ENCODE assay signal across 13 cellular contexts in genomic region chr1:157849229-157849875, GRCh38. TPM values are rescaled to one million over a fixed set of nuclear protein-coding genes. Genes with fewer than 3 reads are reported as not detected.
DNase-seq lines count a peak whose midpoint lies in the region; ATAC-seq and TF ChIP-seq lines count a peak whose summit lies in the region.
"Had no signal": no experiment of that assay in that cellular context is flagged by ENCODE, and none has a peak within 500 bp of the region (broad histone marks: within the 10 kb centered on the region; RNA-seq: fewer than 3 reads in every experiment).

No MANE protein-coding gene starts in this region.

- peak overlapping the region; percentile 71 for H3K4me2 ChIP-seq in MM.1S (ENCODE audit: low read depth, low read length)

- no peaks in the 10 kb centered on the region for H4K20me1 ChIP-seq in MM.1S (ENCODE audit: insufficient read depth, low read length)

- CTCF ChIA-PET in A673 (lab: Charles Lee), result no interaction called here

- H3K27me3 Mint-ChIP-seq in naive B cell, result no peaks in the 10 kb centered on the region

- no peak for TF ChIP-seq CTCF in MM.1S (IDR thresholded peaks at IDR 0.05; ENCODE audit: low read length)
- TF ChIP-seq CTCF in A673 (conservative IDR thresholded peaks at IDR 0.05; ENCODE audit: low read depth, low read length), result no peak

- no TSS peak for BruUV-seq in A673 (replicated peaks; lab: Mats Ljungman, UMichigan)

- H3K4me3 ChIP-seq in MM.1S (ENCODE audit: low read length) (peak overlapping the region; percentile 22), A673 (ENCODE audit: low read depth, low read length, poor library complexity, severe bottlenecking) (no peak overlapping the region)
- H3K4me3 ChIP-seq: gastrocnemius medialis had no signal

- ATAC-seq in GM18868 (IDR thresholded peaks at IDR 0.05; ENCODE audit: unreplicated experiment), result peak; percentile 83
- peak; percentile 72 for ATAC-seq in HG02588 (IDR thresholded peaks at IDR 0.05; ENCODE audit: unreplicated experiment)
- peak; percentile 95 to 97 for ATAC-seq in naive B cell (ENCODE audit: low read depth in 2 of 2)
- ATAC-seq: gastrocnemius medialis; stimulated activated naive CD8-positive, alpha-beta T cell treated with anti-CD3 and anti-CD28 coated beads, Interleukin-15, amount 100 ng/mL, for 72 hours had no signal

- H3K4me1 ChIP-seq in MM.1S (ENCODE audit: low read length), result peaks cover 27% of the 10 kb centered on the region
- H3K4me1 ChIP-seq in A673 (ENCODE audit: insufficient read depth, low read length, poor library complexity, severe bottlenecking), result no peaks in the 10 kb centered on the region
- H3K4me1 ChIP-seq: gastrocnemius medialis had no signal

- no peaks in the 10 kb centered on the region for H3K9me2 ChIP-seq in MM.1S (replicated peaks; ENCODE audit: insufficient read depth, low read length)

- POLR2A ChIA-PET in A673 (lab: Charles Lee; ENCODE audit: low non-redundant PET), result no interaction called here

- H3K27ac ChIP-seq in MM.1S (ENCODE audit: low read length) (peak overlapping the region; percentile 72), A673 (ENCODE audit: low read depth, low read length, poor library complexity, severe bottlenecking) (no peak overlapping the region)
- H3K27ac ChIP-seq: gastrocnemius medialis had no signal

- no peaks in the 10 kb centered on the region for H3K9me3 ChIP-seq in MM.1S (replicated peaks; ENCODE audit: insufficient read depth, low read length)
- no peaks in the 10 kb centered on the region for H3K9me3 ChIP-seq in A673 (ENCODE audit: low read depth, low read length, poor library complexity, severe bottlenecking)
- H3K9me3 ChIP-seq: gastrocnemius medialis had no signal

- peak overlapping the region; percentile 82 to 97 (median 96) for H3K27ac Mint-ChIP-seq in naive B cell
- H3K27ac Mint-ChIP-seq: mesothelial cell of epicardium; stimulated activated naive CD8-positive, alpha-beta T cell treated with anti-CD3 and anti-CD28 coated beads, Interleukin-15, amount 100 ng/mL, for 72 hours had no signal

- peaks cover 42 to 68% (median 47%) of the 10 kb centered on the region in 3 donors for H3K4me1 Mint-ChIP-seq in naive B cell
- H3K4me1 Mint-ChIP-seq: mesothelial cell of epicardium; stimulated activated naive CD8-positive, alpha-beta T cell treated with anti-CD3 and anti-CD28 coated beads, Interleukin-15, amount 100 ng/mL, for 72 hours had no signal

- H3K36me3 ChIP-seq in MM.1S (replicated peaks; ENCODE audit: insufficient read depth, low read length), result no peaks in the 10 kb centered on the region
- H3K36me3 ChIP-seq in A673 (ENCODE audit: insufficient read depth, low read length, poor library complexity, severe bottlenecking), result no peaks in the 10 kb centered on the region
- H3K36me3 ChIP-seq: gastrocnemius medialis had no signal

- no peaks in the 10 kb centered on the region for H3K9me3 Mint-ChIP-seq in naive B cell
- H3K9me3 Mint-ChIP-seq: mesothelial cell of epicardium; stimulated activated naive CD8-positive, alpha-beta T cell treated with anti-CD3 and anti-CD28 coated beads, Interleukin-15, amount 100 ng/mL, for 72 hours had no signal

- intact Hi-C loops in A673 (cut with micrococcal nuclease; ENCODE audit: unreplicated experiment), result no loop called here

- H3K27me3 ChIP-seq in MM.1S (replicated peaks; ENCODE audit: insufficient read depth, low read length) (no peaks in the 10 kb centered on the region), A673 (replicated peaks; ENCODE audit: insufficient read depth, low read depth, low read length, poor library complexity) (no peaks in the 10 kb centered on the region)
- H3K27me3 ChIP-seq: gastrocnemius medialis had no signal

- H3F3A ChIP-seq in MM.1S (ENCODE audit: insufficient read depth, low read length), result peaks cover 14% of the 10 kb centered on the region

- peaks cover 0 to 11% of the 10 kb centered on the region in 2 donors for H3K36me3 Mint-ChIP-seq in naive B cell
- H3K36me3 Mint-ChIP-seq: mesothelial cell of epicardium had no signal

- DNase-seq in MM.1S, result peak; percentile 70
- DNase-seq in naive B cell, result peak; percentile 63
- no peak for DNase-seq in A673 (ENCODE audit: low spot score)
- DNase-seq in stimulated activated CD4-positive, alpha-beta T cell treated with anti-CD3 and anti-CD28 coated beads, Interleukin-2, amount 100 ng/mL, for 48 hours, result no peak
- no peak for DNase-seq in AG20443 (ENCODE audit: low spot score)
- DNase-seq in NCI-H2107 treated with DMSO at 0.1 percent for 48 hours (lab: John Stamatoyannopoulos, UW; ENCODE audit: unreplicated experiment), result no peak
- DNase-seq: gastrocnemius medialis; NCI-H69; stimulated activated naive CD8-positive, alpha-beta T cell treated with anti-CD3 and anti-CD28 coated beads, Interleukin-15, amount 100 ng/mL, for 72 hours had no signal

- H3K4me3 Mint-ChIP-seq in naive B cell, result peak overlapping the region; percentile 66 to 92 (median 86)
- H3K4me3 Mint-ChIP-seq: mesothelial cell of epicardium; stimulated activated naive CD8-positive, alpha-beta T cell treated with anti-CD3 and anti-CD28 coated beads, Interleukin-15, amount 100 ng/mL, for 72 hours had no signal

- H2AFZ ChIP-seq in MM.1S (ENCODE audit: low read length), result peak overlapping the region; percentile 52

- H3K79me2 ChIP-seq in MM.1S (ENCODE audit: low read length), result no peaks in the 10 kb centered on the region

- H3K9ac ChIP-seq in MM.1S (ENCODE audit: low read length), result peak overlapping the region; percentile 29; the same call in 1 of the 2 replicates

RNA-seq across cellular contexts. Expression of gene CD5L, which starts 7.7 kb away (rescaled TPM):
- polyA plus RNA-seq in naive B cell (ENCODE audit: low read depth in 6 of 6), result not detected
- not detected in 2 replicates for total RNA-seq in A673 (2021)
- total RNA-seq: Daoy, gastrocnemius medialis, mesothelial cell of epicardium had no signal

RNA-seq across cellular contexts. Expression of gene FCRL1, which starts 29.4 kb away (rescaled TPM):
- 100 to 1,000 TPM; 294 to 743 (median 458) TPM for polyA plus RNA-seq in naive B cell (ENCODE audit: low read depth in 6 of 6)
- not detected in 2 replicates for total RNA-seq in A673 (2021)
- total RNA-seq: Daoy, gastrocnemius medialis, mesothelial cell of epicardium had no signal

Comparison
In these comparisons a context has a peak if more than half of its experiments do, and no peak if none do; other contexts are left out.
1. DNase-seq: peak in MM.1S (single experiment) and naive B cell (single experiment); none in A673 (single experiment), stimulated activated CD4-positive, alpha-beta T cell treated with anti-CD3 and anti-CD28 coated beads, Interleukin-2, amount 100 ng/mL, for 48 hours (0 of 2), AG20443 (single experiment) and NCI-H2107 treated with DMSO at 0.1 percent for 48 hours (single experiment).
2. Peak in every context shown above with its lines, with median percentiles within 50 percentile points of each other: ATAC-seq.